ENCODE assay signal across 1 cellular context in the genomic region with DNA sequence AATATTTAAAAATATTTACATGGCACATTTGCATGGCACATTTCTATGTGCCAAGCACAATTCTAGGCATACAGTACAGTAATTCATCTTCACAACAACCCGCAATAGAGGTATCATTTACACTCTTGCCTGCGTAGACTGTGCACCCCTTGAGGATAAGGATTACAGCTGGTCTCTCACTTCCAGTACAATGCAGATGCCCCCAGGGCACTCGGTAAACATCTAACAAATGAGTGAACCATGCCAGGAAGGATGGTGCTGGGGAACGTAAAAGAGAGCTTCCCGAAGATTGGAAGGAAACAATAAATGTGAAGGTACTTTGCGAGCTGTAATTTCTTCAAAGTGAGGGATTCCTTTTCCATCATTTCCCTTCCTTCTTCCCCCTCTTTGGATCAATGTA.
TF ChIP-seq lines count a peak whose summit lies in the region.

No MANE protein-coding gene starts in this region.

TF ChIP-seq in HepG2, 621 proteins besides CTCF, POLR2A, EP300 and RAD21:
- TF ChIP-seq ZNF33B (CRISPR knock-in tag; IDR thresholded peaks at IDR 0.05): no peak
- TF ChIP-seq ARNT2 (CRISPR knock-in tag; IDR thresholded peaks at IDR 0.05; ENCODE audit: low read depth): no peak
- TF ChIP-seq ZNF788 (CRISPR knock-in tag; IDR thresholded peaks at IDR 0.05; ENCODE audit: borderline replicate concordance): no peak
- no peak for TF ChIP-seq POGZ (CRISPR knock-in tag; IDR thresholded peaks at IDR 0.05)
- TF ChIP-seq DPF2 (CRISPR knock-in tag; IDR thresholded peaks at IDR 0.05; ENCODE audit: borderline replicate concordance, low read depth): no peak
- TF ChIP-seq, protein P1, sequence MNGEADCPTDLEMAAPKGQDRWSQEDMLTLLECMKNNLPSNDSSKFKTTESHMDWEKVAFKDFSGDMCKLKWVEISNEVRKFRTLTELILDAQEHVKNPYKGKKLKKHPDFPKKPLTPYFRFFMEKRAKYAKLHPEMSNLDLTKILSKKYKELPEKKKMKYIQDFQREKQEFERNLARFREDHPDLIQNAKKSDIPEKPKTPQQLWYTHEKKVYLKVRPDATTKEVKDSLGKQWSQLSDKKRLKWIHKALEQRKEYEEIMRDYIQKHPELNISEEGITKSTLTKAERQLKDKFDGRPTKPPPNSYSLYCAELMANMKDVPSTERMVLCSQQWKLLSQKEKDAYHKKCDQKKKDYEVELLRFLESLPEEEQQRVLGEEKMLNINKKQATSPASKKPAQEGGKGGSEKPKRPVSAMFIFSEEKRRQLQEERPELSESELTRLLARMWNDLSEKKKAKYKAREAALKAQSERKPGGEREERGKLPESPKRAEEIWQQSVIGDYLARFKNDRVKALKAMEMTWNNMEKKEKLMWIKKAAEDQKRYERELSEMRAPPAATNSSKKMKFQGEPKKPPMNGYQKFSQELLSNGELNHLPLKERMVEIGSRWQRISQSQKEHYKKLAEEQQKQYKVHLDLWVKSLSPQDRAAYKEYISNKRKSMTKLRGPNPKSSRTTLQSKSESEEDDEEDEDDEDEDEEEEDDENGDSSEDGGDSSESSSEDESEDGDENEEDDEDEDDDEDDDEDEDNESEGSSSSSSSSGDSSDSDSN (CRISPR knock-in tag; IDR thresholded peaks at IDR 0.05): no peak
- no peak for TF ChIP-seq ZSCAN21 (CRISPR knock-in tag; IDR thresholded peaks at IDR 0.05; ENCODE audit: borderline replicate concordance)
- TF ChIP-seq ZNF746 (CRISPR knock-in tag; IDR thresholded peaks at IDR 0.05): no peak
- TF ChIP-seq, protein P2, sequence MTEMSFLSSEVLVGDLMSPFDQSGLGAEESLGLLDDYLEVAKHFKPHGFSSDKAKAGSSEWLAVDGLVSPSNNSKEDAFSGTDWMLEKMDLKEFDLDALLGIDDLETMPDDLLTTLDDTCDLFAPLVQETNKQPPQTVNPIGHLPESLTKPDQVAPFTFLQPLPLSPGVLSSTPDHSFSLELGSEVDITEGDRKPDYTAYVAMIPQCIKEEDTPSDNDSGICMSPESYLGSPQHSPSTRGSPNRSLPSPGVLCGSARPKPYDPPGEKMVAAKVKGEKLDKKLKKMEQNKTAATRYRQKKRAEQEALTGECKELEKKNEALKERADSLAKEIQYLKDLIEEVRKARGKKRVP (CRISPR knock-in tag; IDR thresholded peaks at IDR 0.05): no peak
- TF ChIP-seq, protein P3, sequence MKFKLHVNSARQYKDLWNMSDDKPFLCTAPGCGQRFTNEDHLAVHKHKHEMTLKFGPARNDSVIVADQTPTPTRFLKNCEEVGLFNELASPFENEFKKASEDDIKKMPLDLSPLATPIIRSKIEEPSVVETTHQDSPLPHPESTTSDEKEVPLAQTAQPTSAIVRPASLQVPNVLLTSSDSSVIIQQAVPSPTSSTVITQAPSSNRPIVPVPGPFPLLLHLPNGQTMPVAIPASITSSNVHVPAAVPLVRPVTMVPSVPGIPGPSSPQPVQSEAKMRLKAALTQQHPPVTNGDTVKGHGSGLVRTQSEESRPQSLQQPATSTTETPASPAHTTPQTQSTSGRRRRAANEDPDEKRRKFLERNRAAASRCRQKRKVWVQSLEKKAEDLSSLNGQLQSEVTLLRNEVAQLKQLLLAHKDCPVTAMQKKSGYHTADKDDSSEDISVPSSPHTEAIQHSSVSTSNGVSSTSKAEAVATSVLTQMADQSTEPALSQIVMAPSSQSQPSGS (CRISPR knock-in tag; IDR thresholded peaks at IDR 0.05): no peak
- TF ChIP-seq BHLHE40 (IDR thresholded peaks at IDR 0.05; ENCODE audit: low read length): no peak
- TF ChIP-seq ZNF296 (CRISPR knock-in tag; conservative IDR thresholded peaks at IDR 0.05): no peak
